In the genomic region with DNA sequence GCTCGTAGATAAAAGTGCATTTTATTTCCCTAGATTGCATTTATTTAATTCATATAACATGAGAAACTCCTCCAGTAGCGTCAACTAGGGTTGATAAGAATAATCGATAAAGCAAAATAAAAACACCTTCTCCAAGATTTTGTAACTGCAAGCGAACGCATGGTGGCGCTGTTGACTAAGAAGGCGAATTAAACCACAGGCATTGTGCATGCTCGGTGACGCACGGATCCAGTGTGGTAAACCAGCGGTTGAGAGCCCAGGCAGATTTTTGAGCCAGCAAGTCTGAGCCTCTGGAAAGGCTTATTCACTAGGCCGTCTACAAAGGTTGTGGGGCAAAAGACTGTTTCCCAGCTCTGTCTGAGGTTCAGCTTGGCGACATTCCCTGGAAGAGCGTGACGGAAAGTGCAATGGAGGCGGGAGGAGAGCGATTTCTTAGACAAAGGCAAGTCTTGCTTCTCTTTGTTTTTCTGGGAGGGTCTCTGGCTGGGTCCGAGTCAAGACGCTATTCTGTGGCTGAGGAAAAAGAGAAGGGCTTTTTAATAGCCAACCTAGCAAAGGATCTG, we compare ENCODE assay signal across 8 cellular contexts. TPM values are rescaled to one million over a fixed set of nuclear protein-coding genes. Genes with fewer than 3 reads are reported as not detected.
DNase-seq lines count a peak whose midpoint lies in the region; ATAC-seq and TF ChIP-seq lines count a peak whose summit lies in the region.

A gene (plus strand): TSS at position 231 of the 563 bp plus-strand sequence. CDS start 177 bp downstream, at position 408.

- WGBS in right cardiac atrium: 15% methylated on average over 19 of the region's 19 CpGs

- DNase-seq in AG08396 (ENCODE audit: low spot score) (peak; percentile 77), HEK293T (ENCODE audit: extremely low spot score) (peak; percentile 29), right cardiac atrium (peak; percentile 50 to 76 (median 70))
- DNase-seq in activated CD4-positive, alpha-beta T cell treated with anti-CD3 and anti-CD28 coated beads, Interleukin-2, amount 50 U/mL, for 1 hour: peak; percentile 9
- peak in 2 of 3 donors; percentile 11 to 31 for DNase-seq in stimulated activated CD4-positive, alpha-beta T cell treated with anti-CD3 and anti-CD28 coated beads, TNF-alpha, amount 100 ng/mL, for 48 hours (ENCODE audit: low read depth in 3 of 3)
- DNase-seq in CD8-positive, alpha-beta memory T cell: no peak
- DNase-seq in natural killer cell treated with Interleukin-12 subunit alpha and Interleukin-12 subunit beta and Interleukin-15 and Interleukin-18, amount 100 ng/mL, for 72 hours (ENCODE audit: low spot score): no peak

- H3K4me1 Mint-ChIP-seq in CD8-positive, alpha-beta memory T cell: no peaks in the 10 kb centered on the region
- H3K4me1 Mint-ChIP-seq in natural killer cell treated with Interleukin-12 subunit alpha and Interleukin-12 subunit beta and Interleukin-15 and Interleukin-18, amount 100 ng/mL, for 72 hours (ENCODE audit: low read depth in 2 of 2): no peaks in the 10 kb centered on the region

- no peaks in the 10 kb centered on the region for H3K36me3 ChIP-seq in CD8-positive, alpha-beta memory T cell (ENCODE audit: insufficient read depth, low read length)

- no peak within 1 kb of the TSS for H3K27ac ChIP-seq in right cardiac atrium (ENCODE audit: low read length)
- no peak within 1 kb of the TSS for H3K27ac ChIP-seq in CD8-positive, alpha-beta memory T cell (ENCODE audit: low read depth, low read length)

- intact Hi-C loops in right cardiac atrium (cut with DNase I): no loop called here

- POLR2A ChIA-PET in HEK293T (lab: Yijun Ruan, JAX): no interaction called here
- POLR2A ChIA-PET in CD8-positive, alpha-beta memory T cell (lab: Charles Lee): no interaction called here

- CTCF ChIA-PET in HEK293T (lab: Yijun Ruan, JAX): no interaction called here
- CTCF ChIA-PET in CD8-positive, alpha-beta memory T cell (lab: Charles Lee): no interaction called here

- peak within 1 kb of the TSS in 1 of 8 donors; percentile 12 for H3K27ac Mint-ChIP-seq in CD8-positive, alpha-beta memory T cell
- H3K27ac Mint-ChIP-seq in natural killer cell treated with Interleukin-12 subunit alpha and Interleukin-12 subunit beta and Interleukin-15 and Interleukin-18, amount 100 ng/mL, for 72 hours: no peak within 1 kb of the TSS

- H3K27me3 Mint-ChIP-seq in CD8-positive, alpha-beta memory T cell: peaks cover 12 to 31% of the 10 kb centered on the region in 2 donors
- H3K27me3 Mint-ChIP-seq in natural killer cell treated with Interleukin-12 subunit alpha and Interleukin-12 subunit beta and Interleukin-15 and Interleukin-18, amount 100 ng/mL, for 72 hours: peaks cover 0 to 6% of the 10 kb centered on the region in 2 donors

- peaks cover 0 to 1% (median 0%) of the 10 kb centered on the region in 3 donors for H3K36me3 Mint-ChIP-seq in CD8-positive, alpha-beta memory T cell
- peaks cover 7% of the 10 kb centered on the region for H3K36me3 Mint-ChIP-seq in natural killer cell treated with Interleukin-12 subunit alpha and Interleukin-12 subunit beta and Interleukin-15 and Interleukin-18, amount 100 ng/mL, for 72 hours

- H3K4me1 ChIP-seq in right cardiac atrium (ENCODE audit: control insufficient read depth, insufficient read depth, low read length): no peaks in the 10 kb centered on the region
- no peaks in the 10 kb centered on the region for H3K4me1 ChIP-seq in CD8-positive, alpha-beta memory T cell (ENCODE audit: insufficient read depth, low read length)

- peaks cover 3% of the 10 kb centered on the region for H3K9me3 ChIP-seq in right cardiac atrium (ENCODE audit: control insufficient read depth, low read length)
- no peaks in the 10 kb centered on the region for H3K9me3 ChIP-seq in CD8-positive, alpha-beta memory T cell (ENCODE audit: low read length)

- peaks cover 3 to 44% (median 18%) of the 10 kb centered on the region in 5 donors for H3K9me3 Mint-ChIP-seq in CD8-positive, alpha-beta memory T cell
- H3K9me3 Mint-ChIP-seq in natural killer cell treated with Interleukin-12 subunit alpha and Interleukin-12 subunit beta and Interleukin-15 and Interleukin-18, amount 100 ng/mL, for 72 hours: no peaks in the 10 kb centered on the region

- ATAC-seq in right cardiac atrium: peak; percentile 50 to 52
- ATAC-seq in GM18873 (IDR thresholded peaks at IDR 0.05; ENCODE audit: low FRiP score, unreplicated experiment): no peak
- no peak for ATAC-seq in natural killer cell treated with Interleukin-12 subunit alpha and Interleukin-12 subunit beta and Interleukin-15 and Interleukin-18, amount 100 ng/mL, for 72 hours

- H3K4me3 Mint-ChIP-seq in CD8-positive, alpha-beta memory T cell: no peak within 1 kb of the TSS
- no peak within 1 kb of the TSS for H3K4me3 Mint-ChIP-seq in natural killer cell treated with Interleukin-12 subunit alpha and Interleukin-12 subunit beta and Interleukin-15 and Interleukin-18, amount 100 ng/mL, for 72 hours

- no peaks in the 10 kb centered on the region for H3K27me3 ChIP-seq in right cardiac atrium (ENCODE audit: control insufficient read depth, insufficient read depth)
- H3K27me3 ChIP-seq in CD8-positive, alpha-beta memory T cell (ENCODE audit: insufficient read depth, low read length, poor library complexity, severe bottlenecking): peaks cover 4% of the 10 kb centered on the region

- H3K4me3 ChIP-seq in right cardiac atrium (ENCODE audit: low read length): peak within 1 kb of the TSS; percentile 54
- no peak within 1 kb of the TSS for H3K4me3 ChIP-seq in CD8-positive, alpha-beta memory T cell (ENCODE audit: low read length)

TF ChIP-seq in HEK293T, 16 proteins besides CTCF, POLR2A, EP300 and RAD21:
- TF ChIP-seq FOXM1 (IDR thresholded peaks at IDR 0.05; ENCODE audit: borderline replicate concordance): no peak
- TF ChIP-seq ZNF384 (IDR thresholded peaks at IDR 0.05): no peak

RNA-seq across cellular contexts. Expression of the gene that starts here (rescaled TPM):
- total RNA-seq in right cardiac atrium: 1 to 10 TPM in 3 of 4 donors, under 1 TPM in 1; 0.94 to 1.7 (median 1.4) TPM
- 0.61 TPM for polyA plus RNA-seq in right cardiac atrium
- not detected for total RNA-seq in CD8-positive, alpha-beta memory T cell
- not detected for polyA plus RNA-seq in CD8-positive, alpha-beta memory T cell
- not detected for total RNA-seq in natural killer cell treated with Interleukin-12 subunit alpha and Interleukin-12 subunit beta and Interleukin-15 and Interleukin-18, amount 100 ng/mL, for 72 hours

Comparison
In these comparisons a context has a peak if more than half of its experiments do, and no peak if none do; other contexts are left out.
1. DNase-seq: peak in AG08396 (single experiment), HEK293T (single experiment), activated CD4-positive, alpha-beta T cell treated with anti-CD3 and anti-CD28 coated beads, Interleukin-2, amount 50 U/mL, for 1 hour (single experiment), right cardiac atrium (3 of 3) and stimulated activated CD4-positive, alpha-beta T cell treated with anti-CD3 and anti-CD28 coated beads, TNF-alpha, amount 100 ng/mL, for 48 hours (2 of 3); none in CD8-positive, alpha-beta memory T cell (0 of 5) and natural killer cell treated with Interleukin-12 subunit alpha and Interleukin-12 subunit beta and Interleukin-15 and Interleukin-18, amount 100 ng/mL, for 72 hours (single experiment).
2. ATAC-seq: peak in right cardiac atrium (2 of 2); none in GM18873 (single experiment) and natural killer cell treated with Interleukin-12 subunit alpha and Interleukin-12 subunit beta and Interleukin-15 and Interleukin-18, amount 100 ng/mL, for 72 hours (0 of 2).